In genomic region chr12:13337786-13338185, GRCh38 we compare ENCODE assay signal across 17 cellular contexts.
DNase-seq lines count a peak whose midpoint lies in the region; ATAC-seq and TF ChIP-seq lines count a peak whose summit lies in the region.
"Had no signal": no experiment of that assay in that cellular context is flagged by ENCODE, and none has a peak within 500 bp of the region (broad histone marks: within the 10 kb centered on the region; RNA-seq: fewer than 3 reads in every experiment).

No MANE protein-coding gene starts in this region.

- no peaks in the 10 kb centered on the region for H3K4me1 Mint-ChIP-seq in stimulated activated naive CD8-positive, alpha-beta T cell treated with anti-CD3 and anti-CD28 coated beads, Interleukin-15, amount 100 ng/mL, for 72 hours
- no peaks in the 10 kb centered on the region for H3K4me1 Mint-ChIP-seq in type B pancreatic cell (ENCODE audit: unreplicated experiment)

- intact Hi-C loops in esophagus muscularis mucosa (cut with DNase I), result no loop called here

- H3K36me3 ChIP-seq in esophagus muscularis mucosa, result no peaks in the 10 kb centered on the region

- H3K4me1 ChIP-seq in esophagus muscularis mucosa, result no peaks in the 10 kb centered on the region
- H3K4me1 ChIP-seq: Caco-2 had no signal

- peaks cover 39% of the 10 kb centered on the region for H3K27me3 Mint-ChIP-seq in stimulated activated naive CD8-positive, alpha-beta T cell treated with anti-CD3 and anti-CD28 coated beads, Interleukin-15, amount 100 ng/mL, for 72 hours
- H3K27me3 Mint-ChIP-seq in type B pancreatic cell, result peaks cover 13% of the 10 kb centered on the region

- no peaks in the 10 kb centered on the region for H3K27me3 ChIP-seq in esophagus muscularis mucosa

- TF ChIP-seq CTCF in esophagus muscularis mucosa (IDR thresholded peaks at IDR 0.05), result no peak
- no peak for TF ChIP-seq CTCF in type B pancreatic cell (conservative IDR thresholded peaks at IDR 0.05)

- H3K4me3 Mint-ChIP-seq in stimulated activated naive CD8-positive, alpha-beta T cell treated with anti-CD3 and anti-CD28 coated beads, Interleukin-15, amount 100 ng/mL, for 72 hours, result no peak overlapping the region
- H3K4me3 Mint-ChIP-seq in type B pancreatic cell, result no peak overlapping the region
- H3K4me3 Mint-ChIP-seq: CD4-positive, alpha-beta T cell had no signal

- no peak overlapping the region for H3K4me3 ChIP-seq in esophagus muscularis mucosa
- H3K4me3 ChIP-seq: A549, GM23248 had no signal

- ATAC-seq in stimulated activated naive CD8-positive, alpha-beta T cell treated with anti-CD3 and anti-CD28 coated beads, Interleukin-15, amount 100 ng/mL, for 72 hours, result peak; percentile 14
- no peak for ATAC-seq in stimulated activated naive CD8-positive, alpha-beta T cell treated with anti-CD3 and anti-CD28 coated beads, Interleukin-15, Interleukin-2, amounts not matched to agents 100 U/mL and 50 U/mL, for 24 hours
- ATAC-seq in GM19455 (IDR thresholded peaks at IDR 0.05; ENCODE audit: unreplicated experiment), result no peak
- no peak for ATAC-seq in GM21390 (IDR thresholded peaks at IDR 0.05; ENCODE audit: unreplicated experiment)
- ATAC-seq: A549 had no signal

- no peak overlapping the region for H3K27ac ChIP-seq in esophagus muscularis mucosa (replicated peaks in 1 of 4)
- H3K27ac ChIP-seq: 22Rv1, A549, C4-2B, GM23248 had no signal

- WGBS in esophagus muscularis mucosa, result 75% methylated on average over 6 of the region's 6 CpGs

- TF ChIP-seq EP300 in esophagus muscularis mucosa (IDR thresholded peaks at IDR 0.05), result no peak

- H3K27ac Mint-ChIP-seq in stimulated activated naive CD8-positive, alpha-beta T cell treated with anti-CD3 and anti-CD28 coated beads, Interleukin-15, amount 100 ng/mL, for 72 hours, result no peak overlapping the region
- H3K27ac Mint-ChIP-seq in type B pancreatic cell, result peak overlapping the region; percentile 69
- H3K27ac Mint-ChIP-seq: CD4-positive, alpha-beta T cell had no signal

- H3K9me3 ChIP-seq in esophagus muscularis mucosa, result no peaks in the 10 kb centered on the region
- H3K9me3 ChIP-seq: A549, Caco-2 had no signal

- DNase-seq in stimulated activated naive CD8-positive, alpha-beta T cell treated with anti-CD3 and anti-CD28 coated beads, Interleukin-15, amount 100 ng/mL, for 72 hours, result no peak
- DNase-seq in stimulated activated naive CD8-positive, alpha-beta T cell treated with anti-CD3 and anti-CD28 coated beads, Interleukin-15, Interleukin-2, amounts not matched to agents 100 U/mL and 50 U/mL, for 24 hours, result no peak
- DNase-seq in esophagus muscularis mucosa (ENCODE audit: extremely low spot score) (peak; percentile 64), type B pancreatic cell (ENCODE audit: extremely low spot score, unreplicated experiment) (no peak)
- no peak for DNase-seq in stimulated activated naive CD4-positive, alpha-beta T cell (lab: John Stamatoyannopoulos, UW)
- DNase-seq: AML-193; Caco-2; CD4-positive, alpha-beta T cell; GF-D8; GM23248; HCEC 1CT; IMR-90 had no signal

- peaks cover 15% of the 10 kb centered on the region for H3K36me3 Mint-ChIP-seq in type B pancreatic cell

- no peaks in the 10 kb centered on the region for H3K9me3 Mint-ChIP-seq in stimulated activated naive CD8-positive, alpha-beta T cell treated with anti-CD3 and anti-CD28 coated beads, Interleukin-15, amount 100 ng/mL, for 72 hours
- peaks cover 13% of the 10 kb centered on the region for H3K9me3 Mint-ChIP-seq in type B pancreatic cell
- H3K9me3 Mint-ChIP-seq: CD4-positive, alpha-beta T cell had no signal

- TF ChIP-seq POLR2A in esophagus muscularis mucosa (IDR thresholded peaks at IDR 0.05; ENCODE audit: low read depth), result no peak
